1 cellular context compared by ENCODE assay signal in genomic region chr9:90642570-90643539, GRCh38.
TF ChIP-seq lines count a peak whose summit lies in the region.

A gene with protein sequence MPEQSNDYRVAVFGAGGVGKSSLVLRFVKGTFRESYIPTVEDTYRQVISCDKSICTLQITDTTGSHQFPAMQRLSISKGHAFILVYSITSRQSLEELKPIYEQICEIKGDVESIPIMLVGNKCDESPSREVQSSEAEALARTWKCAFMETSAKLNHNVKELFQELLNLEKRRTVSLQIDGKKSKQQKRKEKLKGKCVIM (minus strand): TSS chr9:90642824. CDS start chr9:90613827, 28,997 bp downstream.

TF ChIP-seq in WTC11, 78 proteins besides CTCF, POLR2A, EP300 and RAD21 (continued from another document and continues in another):
- TF ChIP-seq IRF1 (CRISPR knock-in tag; IDR thresholded peaks at IDR 0.05) (no peak), FOXK1 (CRISPR knock-in tag; IDR thresholded peaks at IDR 0.05) (0 out of 2 replicates have a peak, but pooled peaks have one; percentile 23), NR3C1 (CRISPR knock-in tag; conservative IDR thresholded peaks at IDR 0.05; ENCODE audit: low read depth) (no peak), ZNF416 (CRISPR knock-in tag; IDR thresholded peaks at IDR 0.05) (no peak), FOXJ3 (CRISPR knock-in tag; IDR thresholded peaks at IDR 0.05; ENCODE audit: borderline replicate concordance) (no peak), ZMAT4 (CRISPR knock-in tag; IDR thresholded peaks at IDR 0.05) (no peak), AR (CRISPR knock-in tag; IDR thresholded peaks at IDR 0.05) (no peak), ZBTB21 (CRISPR knock-in tag; IDR thresholded peaks at IDR 0.05; ENCODE audit: borderline replicate concordance) (no peak; the same call in 1 of the 2 replicates), GRHL2 (CRISPR knock-in tag; IDR thresholded peaks at IDR 0.05; ENCODE audit: insufficient replicate concordance, severe bottlenecking) (no peak), NFYB (CRISPR knock-in tag; conservative IDR thresholded peaks at IDR 0.05; ENCODE audit: low read depth) (no peak), TEAD4 (CRISPR knock-in tag; IDR thresholded peaks at IDR 0.05) (no peak), TEAD1 (CRISPR knock-in tag; IDR thresholded peaks at IDR 0.05) (no peak), ZNF396 (CRISPR knock-in tag; IDR thresholded peaks at IDR 0.05; ENCODE audit: borderline replicate concordance) (no peak), ARID4B (CRISPR knock-in tag; IDR thresholded peaks at IDR 0.05; ENCODE audit: borderline replicate concordance) (peak; percentile 62; the same call in 1 of the 2 replicates), TCF7 (CRISPR knock-in tag; IDR thresholded peaks at IDR 0.05; ENCODE audit: low read depth) (no peak), E2F4 (CRISPR knock-in tag; IDR thresholded peaks at IDR 0.05; ENCODE audit: borderline replicate concordance, low read depth) (no peak), JUN (CRISPR knock-in tag; IDR thresholded peaks at IDR 0.05) (no peak), ZNF121 (CRISPR knock-in tag; IDR thresholded peaks at IDR 0.05) (no peak), ZNF671 (CRISPR knock-in tag; IDR thresholded peaks at IDR 0.05) (no peak), ZNF219 (CRISPR knock-in tag; IDR thresholded peaks at IDR 0.05; ENCODE audit: borderline replicate concordance) (no peak), HMGA2 (CRISPR knock-in tag; IDR thresholded peaks at IDR 0.05) (0 out of 2 replicates have a peak, but pooled peaks have one; percentile 5), NFE2L1 (CRISPR knock-in tag; IDR thresholded peaks at IDR 0.05) (no peak), PRRX2 (CRISPR knock-in tag; IDR thresholded peaks at IDR 0.05) (no peak), ZNF232 (CRISPR knock-in tag; IDR thresholded peaks at IDR 0.05) (no peak), SOX15 (CRISPR knock-in tag; IDR thresholded peaks at IDR 0.05) (no peak)
- TF ChIP-seq, protein P1, sequence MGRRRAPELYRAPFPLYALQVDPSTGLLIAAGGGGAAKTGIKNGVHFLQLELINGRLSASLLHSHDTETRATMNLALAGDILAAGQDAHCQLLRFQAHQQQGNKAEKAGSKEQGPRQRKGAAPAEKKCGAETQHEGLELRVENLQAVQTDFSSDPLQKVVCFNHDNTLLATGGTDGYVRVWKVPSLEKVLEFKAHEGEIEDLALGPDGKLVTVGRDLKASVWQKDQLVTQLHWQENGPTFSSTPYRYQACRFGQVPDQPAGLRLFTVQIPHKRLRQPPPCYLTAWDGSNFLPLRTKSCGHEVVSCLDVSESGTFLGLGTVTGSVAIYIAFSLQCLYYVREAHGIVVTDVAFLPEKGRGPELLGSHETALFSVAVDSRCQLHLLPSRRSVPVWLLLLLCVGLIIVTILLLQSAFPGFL (CRISPR knock-in tag; IDR thresholded peaks at IDR 0.05; ENCODE audit: borderline replicate concordance): no peak
- TF ChIP-seq, protein P2, sequence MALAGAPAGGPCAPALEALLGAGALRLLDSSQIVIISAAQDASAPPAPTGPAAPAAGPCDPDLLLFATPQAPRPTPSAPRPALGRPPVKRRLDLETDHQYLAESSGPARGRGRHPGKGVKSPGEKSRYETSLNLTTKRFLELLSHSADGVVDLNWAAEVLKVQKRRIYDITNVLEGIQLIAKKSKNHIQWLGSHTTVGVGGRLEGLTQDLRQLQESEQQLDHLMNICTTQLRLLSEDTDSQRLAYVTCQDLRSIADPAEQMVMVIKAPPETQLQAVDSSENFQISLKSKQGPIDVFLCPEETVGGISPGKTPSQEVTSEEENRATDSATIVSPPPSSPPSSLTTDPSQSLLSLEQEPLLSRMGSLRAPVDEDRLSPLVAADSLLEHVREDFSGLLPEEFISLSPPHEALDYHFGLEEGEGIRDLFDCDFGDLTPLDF (CRISPR knock-in tag; IDR thresholded peaks at IDR 0.05): no peak
- TF ChIP-seq, protein P3, sequence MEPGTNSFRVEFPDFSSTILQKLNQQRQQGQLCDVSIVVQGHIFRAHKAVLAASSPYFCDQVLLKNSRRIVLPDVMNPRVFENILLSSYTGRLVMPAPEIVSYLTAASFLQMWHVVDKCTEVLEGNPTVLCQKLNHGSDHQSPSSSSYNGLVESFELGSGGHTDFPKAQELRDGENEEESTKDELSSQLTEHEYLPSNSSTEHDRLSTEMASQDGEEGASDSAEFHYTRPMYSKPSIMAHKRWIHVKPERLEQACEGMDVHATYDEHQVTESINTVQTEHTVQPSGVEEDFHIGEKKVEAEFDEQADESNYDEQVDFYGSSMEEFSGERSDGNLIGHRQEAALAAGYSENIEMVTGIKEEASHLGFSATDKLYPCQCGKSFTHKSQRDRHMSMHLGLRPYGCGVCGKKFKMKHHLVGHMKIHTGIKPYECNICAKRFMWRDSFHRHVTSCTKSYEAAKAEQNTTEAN (CRISPR knock-in tag; IDR thresholded peaks at IDR 0.05): no peak
- TF ChIP-seq, protein P4, sequence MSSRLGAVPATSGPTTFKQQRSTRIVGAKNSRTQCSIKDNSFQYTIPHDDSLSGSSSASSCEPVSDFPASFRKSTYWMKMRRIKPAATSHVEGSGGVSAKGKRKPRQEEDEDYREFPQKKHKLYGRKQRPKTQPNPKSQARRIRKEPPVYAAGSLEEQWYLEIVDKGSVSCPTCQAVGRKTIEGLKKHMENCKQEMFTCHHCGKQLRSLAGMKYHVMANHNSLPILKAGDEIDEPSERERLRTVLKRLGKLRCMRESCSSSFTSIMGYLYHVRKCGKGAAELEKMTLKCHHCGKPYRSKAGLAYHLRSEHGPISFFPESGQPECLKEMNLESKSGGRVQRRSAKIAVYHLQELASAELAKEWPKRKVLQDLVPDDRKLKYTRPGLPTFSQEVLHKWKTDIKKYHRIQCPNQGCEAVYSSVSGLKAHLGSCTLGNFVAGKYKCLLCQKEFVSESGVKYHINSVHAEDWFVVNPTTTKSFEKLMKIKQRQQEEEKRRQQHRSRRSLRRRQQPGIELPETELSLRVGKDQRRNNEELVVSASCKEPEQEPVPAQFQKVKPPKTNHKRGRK (CRISPR knock-in tag; IDR thresholded peaks at IDR 0.05; ENCODE audit: borderline replicate concordance): no peak
- TF ChIP-seq, protein P5, sequence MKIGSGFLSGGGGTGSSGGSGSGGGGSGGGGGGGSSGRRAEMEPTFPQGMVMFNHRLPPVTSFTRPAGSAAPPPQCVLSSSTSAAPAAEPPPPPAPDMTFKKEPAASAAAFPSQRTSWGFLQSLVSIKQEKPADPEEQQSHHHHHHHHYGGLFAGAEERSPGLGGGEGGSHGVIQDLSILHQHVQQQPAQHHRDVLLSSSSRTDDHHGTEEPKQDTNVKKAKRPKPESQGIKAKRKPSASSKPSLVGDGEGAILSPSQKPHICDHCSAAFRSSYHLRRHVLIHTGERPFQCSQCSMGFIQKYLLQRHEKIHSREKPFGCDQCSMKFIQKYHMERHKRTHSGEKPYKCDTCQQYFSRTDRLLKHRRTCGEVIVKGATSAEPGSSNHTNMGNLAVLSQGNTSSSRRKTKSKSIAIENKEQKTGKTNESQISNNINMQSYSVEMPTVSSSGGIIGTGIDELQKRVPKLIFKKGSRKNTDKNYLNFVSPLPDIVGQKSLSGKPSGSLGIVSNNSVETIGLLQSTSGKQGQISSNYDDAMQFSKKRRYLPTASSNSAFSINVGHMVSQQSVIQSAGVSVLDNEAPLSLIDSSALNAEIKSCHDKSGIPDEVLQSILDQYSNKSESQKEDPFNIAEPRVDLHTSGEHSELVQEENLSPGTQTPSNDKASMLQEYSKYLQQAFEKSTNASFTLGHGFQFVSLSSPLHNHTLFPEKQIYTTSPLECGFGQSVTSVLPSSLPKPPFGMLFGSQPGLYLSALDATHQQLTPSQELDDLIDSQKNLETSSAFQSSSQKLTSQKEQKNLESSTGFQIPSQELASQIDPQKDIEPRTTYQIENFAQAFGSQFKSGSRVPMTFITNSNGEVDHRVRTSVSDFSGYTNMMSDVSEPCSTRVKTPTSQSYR (CRISPR knock-in tag; IDR thresholded peaks at IDR 0.05): no peak
- TF ChIP-seq, protein P6, sequence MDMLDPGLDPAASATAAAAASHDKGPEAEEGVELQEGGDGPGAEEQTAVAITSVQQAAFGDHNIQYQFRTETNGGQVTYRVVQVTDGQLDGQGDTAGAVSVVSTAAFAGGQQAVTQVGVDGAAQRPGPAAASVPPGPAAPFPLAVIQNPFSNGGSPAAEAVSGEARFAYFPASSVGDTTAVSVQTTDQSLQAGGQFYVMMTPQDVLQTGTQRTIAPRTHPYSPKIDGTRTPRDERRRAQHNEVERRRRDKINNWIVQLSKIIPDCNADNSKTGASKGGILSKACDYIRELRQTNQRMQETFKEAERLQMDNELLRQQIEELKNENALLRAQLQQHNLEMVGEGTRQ (CRISPR knock-in tag; IDR thresholded peaks at IDR 0.05): peak; percentile 48; the same call in 1 of the 2 replicates
